8 cellular contexts compared by ENCODE assay signal in genomic region chr3:71583569-71584215, GRCh38. TPM values are rescaled to one million over a fixed set of nuclear protein-coding genes. Genes with fewer than 3 reads are reported as not detected.
DNase-seq lines count a peak whose midpoint lies in the region; ATAC-seq, FAIRE-seq and TF ChIP-seq lines count a peak whose summit lies in the region.

TSS of gene FOXP1 (minus strand) at chr3:71583728. CDS start at chr3:71198381, 385,347 bp downstream.

- H3K9me3 Mint-ChIP-seq in progenitor cell of endocrine pancreas (ENCODE audit: low read depth), result no peaks in the 10 kb centered on the region

- H3K27me3 Mint-ChIP-seq in progenitor cell of endocrine pancreas, result no peaks in the 10 kb centered on the region

- FAIRE-seq in GM19239 (lab: Jason Lieb, UNC) (peak; percentile 68), urothelium cell line (lab: Jason Lieb, UNC) (peak; percentile 65)

- no peaks in the 10 kb centered on the region for H3K36me3 ChIP-seq in ACC112 (ENCODE audit: insufficient read depth, low read length)
- no peaks in the 10 kb centered on the region for H3K36me3 ChIP-seq in ascending aorta

- H3K27ac Mint-ChIP-seq in progenitor cell of endocrine pancreas, result peak within 1 kb of the TSS; percentile 99

- H3K27me3 ChIP-seq in ACC112 (ENCODE audit: insufficient read depth, low read length) (no peaks in the 10 kb centered on the region), ascending aorta (no peaks in the 10 kb centered on the region), right cardiac atrium (ENCODE audit: control insufficient read depth, insufficient read depth) (no peaks in the 10 kb centered on the region)

- TF ChIP-seq CTCF in NB4 (IDR thresholded peaks at IDR 0.05; ENCODE audit: low read depth, low read length) (no peak), ascending aorta (IDR thresholded peaks at IDR 0.05) (no peak), progenitor cell of endocrine pancreas (IDR thresholded peaks at IDR 0.05; ENCODE audit: unreplicated experiment) (no peak)

- H3K4me1 ChIP-seq in ACC112 (ENCODE audit: control insufficient read depth, insufficient read depth, low read length, unreplicated experiment) (peaks cover 27% of the 10 kb centered on the region), ascending aorta (peaks cover 0 to 13% of the 10 kb centered on the region in 2 donors), right cardiac atrium (ENCODE audit: control insufficient read depth, insufficient read depth, low read length) (no peaks in the 10 kb centered on the region)

- H3K79me2 ChIP-seq in ACC112 (ENCODE audit: control insufficient read depth, insufficient read depth, low read length, unreplicated experiment), result peaks cover 37% of the 10 kb centered on the region

- peak within 1 kb of the TSS; percentile 96 for H3K4me3 Mint-ChIP-seq in progenitor cell of endocrine pancreas (ENCODE audit: low read depth)

- TF ChIP-seq POLR2A in NB4 (IDR thresholded peaks at IDR 0.05; ENCODE audit: extremely low read depth, insufficient read length), result peak; percentile 46

- no peaks in the 10 kb centered on the region for H3K36me3 Mint-ChIP-seq in progenitor cell of endocrine pancreas (ENCODE audit: insufficient read depth)

- peak within 1 kb of the TSS; percentile 82 for H2AFZ ChIP-seq in ACC112 (ENCODE audit: low read length, unreplicated experiment)

- H3K4me1 Mint-ChIP-seq in progenitor cell of endocrine pancreas (ENCODE audit: low read depth), result peaks cover 39% of the 10 kb centered on the region

- peak within 1 kb of the TSS; percentile 76 for H3K27ac ChIP-seq in ACC112 (ENCODE audit: low read depth, low read length)
- peak within 1 kb of the TSS; percentile 96 to 100 for H3K27ac ChIP-seq in ascending aorta
- H3K27ac ChIP-seq in right cardiac atrium (ENCODE audit: low read length), result peak within 1 kb of the TSS; percentile 98

- DNase-seq in GM19239 (ENCODE audit: insufficient read length, low spot score) (no peak), NB4 (ENCODE audit: low read depth) (peak; percentile 84), ascending aorta (ENCODE audit: low spot score in 2 of 2) (peak in 1 of 2 donors; percentile 89), right cardiac atrium (peak; percentile 70 to 92 (median 91)), progenitor cell of endocrine pancreas (ENCODE audit: low spot score, unreplicated experiment) (peak; percentile 67), urothelium cell line (ENCODE audit: low spot score) (peak; percentile 70)

- WGBS in right cardiac atrium, result under 1% methylated on average over 70 of the region's 70 CpGs

- H3K9me3 ChIP-seq in ascending aorta (no peaks in the 10 kb centered on the region), right cardiac atrium (ENCODE audit: control insufficient read depth, low read length) (no peaks in the 10 kb centered on the region)

- peak within 1 kb of the TSS; percentile 88 for H3K4me3 ChIP-seq in ACC112 (ENCODE audit: low read depth, low read length)
- H3K4me3 ChIP-seq in NB4 (ENCODE audit: low read depth, low read length), result peak within 1 kb of the TSS; percentile 86
- peak within 1 kb of the TSS; percentile 85 to 93 for H3K4me3 ChIP-seq in ascending aorta
- H3K4me3 ChIP-seq in right cardiac atrium (ENCODE audit: low read length), result peak within 1 kb of the TSS; percentile 85

- ATAC-seq in right cardiac atrium, result peak; percentile 72 to 80

- intact Hi-C loops in T-helper 2 cell treated with Interferon-gamma antibody and Interleukin-4, amounts not matched to agents 100 ng/mL and 5 ng/mL, for 36 hours (cut with micrococcal nuclease), result loop anchor here (1.0 to 10.0 kb wide), 12 partner anchors 91 to 573 kb away; no protein-coding TSS in a partner anchor
- intact Hi-C loops in ascending aorta (cut with DNase I), result loop anchor here (1.0 to 10.0 kb wide), 10 partner anchors 41 to 599 kb away; no protein-coding TSS in a partner anchor
- intact Hi-C loops in right cardiac atrium (cut with DNase I), result loop anchor here in 2 of 4 donors (5.0 to 10.0 kb wide), 5 partner anchors 276 to 579 kb away; no protein-coding TSS in a partner anchor

RNA-seq across cellular contexts. Expression of gene FOXP1, which starts in this region (rescaled TPM):
- 113 and 114 TPM in 2 replicates for total RNA-seq in T-helper 2 cell treated with Interferon-gamma antibody and Interleukin-4, amounts not matched to agents 100 ng/mL and 5 ng/mL, for 36 hours
- total RNA-seq in ascending aorta, result 171 TPM
- total RNA-seq in right cardiac atrium, result 10 to 100 TPM; 57.4 to 63.4 (median 58.6) TPM
- 13.6 TPM for polyA plus RNA-seq in right cardiac atrium
- 242 and 252 TPM in 2 replicates for total RNA-seq in progenitor cell of endocrine pancreas
